8 cellular contexts compared by ENCODE assay signal in genomic region chr1:19250629-19251304, GRCh38. TPM values are rescaled to one million over a fixed set of nuclear protein-coding genes. Genes with fewer than 3 reads are reported as not detected.
A peak's percentile ranks its signal among the peaks of the same experiment; 100 is the strongest.
DNase-seq lines count a peak whose midpoint lies in the region; ATAC-seq, FAIRE-seq and TF ChIP-seq lines count a peak whose summit lies in the region.

No MANE protein-coding gene starts in this region.

- peaks cover 99% of the 10 kb centered on the region for H3K79me2 ChIP-seq in astrocyte (ENCODE audit: insufficient read depth, low read length)

- H3K9ac ChIP-seq in astrocyte (ENCODE audit: low read length): peak overlapping the region; percentile 96

- no peak for FAIRE-seq in astrocyte (lab: Jason Lieb, UNC)

- peaks cover 5% of the 10 kb centered on the region for H3K36me3 ChIP-seq in astrocyte (ENCODE audit: insufficient read depth, low read length)
- peaks cover 8% of the 10 kb centered on the region for H3K36me3 ChIP-seq in lower lobe of right lung
- H3K36me3 ChIP-seq in aorta (ENCODE audit: control insufficient read depth in 1 of 2, insufficient read depth in 2 of 2, low read length in 1 of 2): peaks cover 0 to 3% of the 10 kb centered on the region in 2 donors

- peak overlapping the region; percentile 93 for H2AFZ ChIP-seq in astrocyte (ENCODE audit: low read depth, low read length)

- peaks cover 24% of the 10 kb centered on the region for H3K4me1 ChIP-seq in astrocyte (ENCODE audit: insufficient read depth, low read length)
- H3K4me1 ChIP-seq in lower lobe of right lung: peaks cover 46% of the 10 kb centered on the region
- H3K4me1 ChIP-seq in aorta (ENCODE audit: control insufficient read depth in 1 of 2, insufficient read depth in 2 of 2, low read length in 2 of 2): peaks cover 0 to 1% of the 10 kb centered on the region in 2 donors

- no peaks in the 10 kb centered on the region for H3K9me3 Mint-ChIP-seq in astrocyte (ENCODE audit: unreplicated experiment)

- H3K27ac ChIP-seq in astrocyte (ENCODE audit: low read depth, low read length): peak overlapping the region; percentile 97
- H3K27ac ChIP-seq in lower lobe of right lung: peak overlapping the region; percentile 98
- H3K27ac ChIP-seq in aorta (ENCODE audit: low read depth in 1 of 2, low read length in 2 of 2): no peak overlapping the region

- WGBS in aorta, 2 donors: 10 to 12% methylated on average over 14 of the region's 14 CpGs

- peak overlapping the region; percentile 97 for H3K27ac Mint-ChIP-seq in astrocyte (ENCODE audit: unreplicated experiment)

- peaks cover 6% of the 10 kb centered on the region for H3K36me3 Mint-ChIP-seq in astrocyte (ENCODE audit: low read depth, unreplicated experiment)

- intact Hi-C loops in lower lobe of right lung (cut with DNase I): no loop called here
- intact Hi-C loops in aorta (cut with DNase I): loop anchor here in 1 of 2 donors (10.0 kb wide), 1 partner anchor 404 kb away; no protein-coding TSS in a partner anchor

- H3K27me3 ChIP-seq in astrocyte (ENCODE audit: insufficient read depth, low read length) (no peaks in the 10 kb centered on the region), lower lobe of right lung (ENCODE audit: low read depth) (no peaks in the 10 kb centered on the region), aorta (ENCODE audit: control insufficient read depth in 1 of 2, insufficient read depth in 2 of 2, low read length in 1 of 2) (no peaks in the 10 kb centered on the region)

- H3K4me1 Mint-ChIP-seq in astrocyte (ENCODE audit: low read depth, unreplicated experiment): peaks cover 19% of the 10 kb centered on the region

- H3K4me3 ChIP-seq in astrocyte (ENCODE audit: insufficient read depth, low read depth, low read length) (peak overlapping the region; percentile 99), lower lobe of right lung (peak overlapping the region; percentile 96), aorta (ENCODE audit: low read length in 2 of 2) (peak overlapping the region; percentile 51 to 87)

- peak overlapping the region; percentile 90 for H3K4me2 ChIP-seq in astrocyte (ENCODE audit: low read length)

- H4K20me1 ChIP-seq in astrocyte (ENCODE audit: insufficient read depth, low read length): peaks cover 45% of the 10 kb centered on the region

- ATAC-seq in HG02981 (IDR thresholded peaks at IDR 0.05; ENCODE audit: unreplicated experiment): peak; percentile 5
- no peak for ATAC-seq in lower lobe of right lung
- ATAC-seq in aorta (ENCODE audit: low FRiP score): no peak
- no peak for ATAC-seq in GM19455 (IDR thresholded peaks at IDR 0.05; ENCODE audit: unreplicated experiment)

- no peaks in the 10 kb centered on the region for H3K27me3 Mint-ChIP-seq in astrocyte (ENCODE audit: low read depth, unreplicated experiment)

- DNase-seq in ACHN (peak; percentile 21), astrocyte (ENCODE audit: low read depth) (no peak), lower lobe of right lung (no peak), aorta (no peak), nucleus accumbens (lab: John Stamatoyannopoulos, UW) (no peak), GM03348 (ENCODE audit: low spot score) (no peak)

- no peaks in the 10 kb centered on the region for H3K9me3 ChIP-seq in astrocyte (ENCODE audit: insufficient read depth, low read depth, low read length)
- H3K9me3 ChIP-seq in lower lobe of right lung: no peaks in the 10 kb centered on the region
- H3K9me3 ChIP-seq in aorta (ENCODE audit: control insufficient read depth, low read length): no peaks in the 10 kb centered on the region

- H3K4me3 Mint-ChIP-seq in astrocyte (ENCODE audit: unreplicated experiment): peak overlapping the region; percentile 97

- in situ Hi-C loops in ACHN (cut with HindIII; ENCODE audit: low pct_ligation_motif_present, low pct_unique_long_range_greater_than_20kb, low sequenced_read_pairs): no loop called here

- no peak for TF ChIP-seq CTCF in astrocyte (IDR thresholded peaks at IDR 0.05; ENCODE audit: insufficient read depth, low read depth, low read length)
- TF ChIP-seq CTCF in lower lobe of right lung (IDR thresholded peaks at IDR 0.05): no peak

RNA-seq across cellular contexts. Expression of gene EMC1, which starts 0.6 kb away (rescaled TPM):
- total RNA-seq in astrocyte (89.3 and 92.9 TPM in 2 replicates), lower lobe of right lung (39.2 TPM), aorta (10 to 100 TPM; 33.9 to 35.0 TPM)
- polyA plus RNA-seq in aorta: 10 to 100 TPM; 14.0 to 19.1 TPM

RNA-seq across cellular contexts. Expression of gene MRTO4, which starts 0.8 kb away (rescaled TPM):
- 37.9 and 41.0 TPM in 2 replicates for total RNA-seq in astrocyte
- total RNA-seq in lower lobe of right lung: 16.4 TPM
- 10 to 100 TPM; 13.0 to 14.2 TPM for total RNA-seq in aorta
- polyA plus RNA-seq in aorta: 10 to 100 TPM in 1 of 2 donors, 1 to 10 TPM in 1; 6.5 to 23.6 TPM

RNA-seq across cellular contexts. Expression of gene AKR7A3, which starts 37.8 kb away (rescaled TPM):
- total RNA-seq in astrocyte: 0.20 and 0.55 TPM in 2 replicates
- total RNA-seq in lower lobe of right lung: 0.30 TPM
- total RNA-seq in aorta: 1 to 10 TPM; 1.2 to 1.6 TPM
- 10 to 100 TPM in 1 of 2 donors, 1 to 10 TPM in 1; 2.6 to 99.8 TPM for polyA plus RNA-seq in aorta

RNA-seq across cellular contexts. Expression of gene UBR4, which starts 40.7 kb away (rescaled TPM):
- total RNA-seq in astrocyte: 133 and 153 TPM in 2 replicates
- 125 TPM for total RNA-seq in lower lobe of right lung
- 100 to 1,000 TPM; 174 to 201 TPM for total RNA-seq in aorta
- polyA plus RNA-seq in aorta: 100 to 1,000 TPM in 1 of 2 donors, 10 to 100 TPM in 1; 16.4 to 293 TPM

Comparison
In these comparisons a context has a peak if more than half of its experiments do, and no peak if none do; other contexts are left out.
1. H3K27ac ChIP-seq: peak in astrocyte (single experiment) and lower lobe of right lung (single experiment); none in aorta (0 of 2).
2. Peak in every context shown above with its lines, with median percentiles within 50 percentile points of each other: H3K4me3 ChIP-seq.